Comparison of ENCODE assay signal across 17 cellular contexts in genomic region chr2:173034143-173034542, GRCh38.
"Had no signal": no experiment of that assay in that cellular context is flagged by ENCODE, and none has a peak within 500 bp of the region (broad histone marks: within the 10 kb centered on the region; RNA-seq: fewer than 3 reads in every experiment).

No MANE protein-coding gene starts in this region.

- H2AFZ ChIP-seq: hepatocyte had no signal

- H3K27ac ChIP-seq: foreskin keratinocyte, hepatocyte, neutrophil, sigmoid colon, stomach, thoracic aorta, transverse colon had no signal

- H3K4me3 Mint-ChIP-seq: naive thymus-derived CD8-positive, alpha-beta T cell had no signal

- H3K4me2 ChIP-seq: hepatocyte had no signal

- H3K27me3 ChIP-seq: foreskin keratinocyte, hepatocyte, neutrophil, sigmoid colon, stomach, transverse colon had no signal

- H3K9me3 ChIP-seq: mucosa of descending colon, neutrophil, sigmoid colon, stomach, thoracic aorta, transverse colon had no signal

- H3K9me3 Mint-ChIP-seq: naive thymus-derived CD8-positive, alpha-beta T cell had no signal

- H3K36me3 Mint-ChIP-seq: naive thymus-derived CD8-positive, alpha-beta T cell had no signal

- DNase-seq: dermis blood vessel endothelial cell; foreskin keratinocyte; head of caudate nucleus; left colon; mammary epithelial cell; mucosa of descending colon; naive thymus-derived CD8-positive, alpha-beta T cell; sigmoid colon; small intestine; stimulated activated CD4-positive, alpha-beta T cell treated with anti-CD3 and anti-CD28 coated beads, Interleukin-12 subunit alpha, Interleukin-12 subunit beta, amount 100 ng/mL, for 4 hours; stimulated activated naive CD4-positive, alpha-beta T cell; stomach; substantia nigra; transverse colon had no signal

- H3K4me3 ChIP-seq: hepatocyte, mucosa of descending colon, sigmoid colon, stomach, thoracic aorta, transverse colon had no signal

- H3K36me3 ChIP-seq: neutrophil, sigmoid colon, stomach, thoracic aorta, transverse colon had no signal

- ATAC-seq: foreskin keratinocyte; left colon; mucosa of descending colon; naive thymus-derived CD8-positive, alpha-beta T cell had no signal

- H3K27ac Mint-ChIP-seq: naive thymus-derived CD8-positive, alpha-beta T cell had no signal
